Comparison of ENCODE assay signal across 1 cellular context in the genomic region with DNA sequence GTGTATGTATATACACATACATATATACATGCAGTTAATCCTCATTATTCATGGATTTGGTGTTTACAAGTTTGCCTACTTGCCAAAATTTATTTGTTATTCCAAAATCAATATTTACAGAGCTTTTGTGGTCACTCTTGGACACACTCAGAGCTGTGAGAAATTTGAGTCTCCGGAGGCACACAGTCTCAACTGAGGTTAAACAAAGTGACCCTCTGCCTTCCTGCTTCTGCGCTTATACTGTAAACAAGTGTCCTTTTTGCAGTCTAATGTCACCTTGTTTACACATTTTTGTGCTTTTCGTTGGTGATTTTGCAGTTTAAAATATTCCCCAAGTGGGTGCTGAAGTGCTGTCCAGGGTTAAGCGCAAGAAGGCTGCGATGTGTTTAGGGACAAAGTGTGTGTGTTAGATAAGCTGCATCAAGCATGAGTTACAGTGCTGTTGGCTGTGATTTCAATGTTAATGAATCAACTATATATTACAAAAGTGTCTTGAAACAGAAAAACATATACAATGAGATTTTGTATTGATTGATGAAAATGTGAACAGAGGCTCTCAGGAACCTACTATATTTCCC.
TF ChIP-seq lines count a peak whose summit lies in the region.

No MANE protein-coding gene starts in this region.

TF ChIP-seq in HepG2, 621 proteins besides CTCF, POLR2A, EP300 and RAD21 (continued from another document):
- TF ChIP-seq, protein P1, sequence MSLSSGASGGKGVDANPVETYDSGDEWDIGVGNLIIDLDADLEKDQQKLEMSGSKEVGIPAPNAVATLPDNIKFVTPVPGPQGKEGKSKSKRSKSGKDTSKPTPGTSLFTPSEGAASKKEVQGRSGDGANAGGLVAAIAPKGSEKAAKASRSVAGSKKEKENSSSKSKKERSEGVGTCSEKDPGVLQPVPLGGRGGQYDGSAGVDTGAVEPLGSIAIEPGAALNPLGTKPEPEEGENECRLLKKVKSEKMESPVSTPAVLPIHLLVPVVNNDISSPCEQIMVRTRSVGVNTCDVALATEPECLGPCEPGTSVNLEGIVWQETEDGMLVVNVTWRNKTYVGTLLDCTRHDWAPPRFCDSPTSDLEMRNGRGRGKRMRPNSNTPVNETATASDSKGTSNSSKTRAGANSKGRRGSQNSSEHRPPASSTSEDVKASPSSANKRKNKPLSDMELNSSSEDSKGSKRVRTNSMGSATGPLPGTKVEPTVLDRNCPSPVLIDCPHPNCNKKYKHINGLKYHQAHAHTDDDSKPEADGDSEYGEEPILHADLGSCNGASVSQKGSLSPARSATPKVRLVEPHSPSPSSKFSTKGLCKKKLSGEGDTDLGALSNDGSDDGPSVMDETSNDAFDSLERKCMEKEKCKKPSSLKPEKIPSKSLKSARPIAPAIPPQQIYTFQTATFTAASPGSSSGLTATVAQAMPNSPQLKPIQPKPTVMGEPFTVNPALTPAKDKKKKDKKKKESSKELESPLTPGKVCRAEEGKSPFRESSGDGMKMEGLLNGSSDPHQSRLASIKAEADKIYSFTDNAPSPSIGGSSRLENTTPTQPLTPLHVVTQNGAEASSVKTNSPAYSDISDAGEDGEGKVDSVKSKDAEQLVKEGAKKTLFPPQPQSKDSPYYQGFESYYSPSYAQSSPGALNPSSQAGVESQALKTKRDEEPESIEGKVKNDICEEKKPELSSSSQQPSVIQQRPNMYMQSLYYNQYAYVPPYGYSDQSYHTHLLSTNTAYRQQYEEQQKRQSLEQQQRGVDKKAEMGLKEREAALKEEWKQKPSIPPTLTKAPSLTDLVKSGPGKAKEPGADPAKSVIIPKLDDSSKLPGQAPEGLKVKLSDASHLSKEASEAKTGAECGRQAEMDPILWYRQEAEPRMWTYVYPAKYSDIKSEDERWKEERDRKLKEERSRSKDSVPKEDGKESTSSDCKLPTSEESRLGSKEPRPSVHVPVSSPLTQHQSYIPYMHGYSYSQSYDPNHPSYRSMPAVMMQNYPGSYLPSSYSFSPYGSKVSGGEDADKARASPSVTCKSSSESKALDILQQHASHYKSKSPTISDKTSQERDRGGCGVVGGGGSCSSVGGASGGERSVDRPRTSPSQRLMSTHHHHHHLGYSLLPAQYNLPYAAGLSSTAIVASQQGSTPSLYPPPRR (CRISPR knock-in tag; IDR thresholded peaks at IDR 0.05; ENCODE audit: borderline replicate concordance), result peak; percentile 97
- peak in 1 of 2 experiments; percentile 42; a peak in 1 of 4 replicates for TF ChIP-seq KLF16 (CRISPR knock-in tag; IDR thresholded peaks at IDR 0.05)
- peak; percentile 62 for TF ChIP-seq ZFP36 (IDR thresholded peaks at IDR 0.05; ENCODE audit: borderline replicate concordance, low read depth, low read length, partially characterized antibody)
- TF ChIP-seq SAP130 (CRISPR knock-in tag; IDR thresholded peaks at IDR 0.05; ENCODE audit: low read depth), result peak; percentile 50; the same call in 1 of the 2 replicates
- TF ChIP-seq KDM1A (CRISPR knock-in tag; IDR thresholded peaks at IDR 0.05), result 0 out of 2 replicates have a peak, but pooled peaks have one; percentile 25
